In the genomic region with DNA sequence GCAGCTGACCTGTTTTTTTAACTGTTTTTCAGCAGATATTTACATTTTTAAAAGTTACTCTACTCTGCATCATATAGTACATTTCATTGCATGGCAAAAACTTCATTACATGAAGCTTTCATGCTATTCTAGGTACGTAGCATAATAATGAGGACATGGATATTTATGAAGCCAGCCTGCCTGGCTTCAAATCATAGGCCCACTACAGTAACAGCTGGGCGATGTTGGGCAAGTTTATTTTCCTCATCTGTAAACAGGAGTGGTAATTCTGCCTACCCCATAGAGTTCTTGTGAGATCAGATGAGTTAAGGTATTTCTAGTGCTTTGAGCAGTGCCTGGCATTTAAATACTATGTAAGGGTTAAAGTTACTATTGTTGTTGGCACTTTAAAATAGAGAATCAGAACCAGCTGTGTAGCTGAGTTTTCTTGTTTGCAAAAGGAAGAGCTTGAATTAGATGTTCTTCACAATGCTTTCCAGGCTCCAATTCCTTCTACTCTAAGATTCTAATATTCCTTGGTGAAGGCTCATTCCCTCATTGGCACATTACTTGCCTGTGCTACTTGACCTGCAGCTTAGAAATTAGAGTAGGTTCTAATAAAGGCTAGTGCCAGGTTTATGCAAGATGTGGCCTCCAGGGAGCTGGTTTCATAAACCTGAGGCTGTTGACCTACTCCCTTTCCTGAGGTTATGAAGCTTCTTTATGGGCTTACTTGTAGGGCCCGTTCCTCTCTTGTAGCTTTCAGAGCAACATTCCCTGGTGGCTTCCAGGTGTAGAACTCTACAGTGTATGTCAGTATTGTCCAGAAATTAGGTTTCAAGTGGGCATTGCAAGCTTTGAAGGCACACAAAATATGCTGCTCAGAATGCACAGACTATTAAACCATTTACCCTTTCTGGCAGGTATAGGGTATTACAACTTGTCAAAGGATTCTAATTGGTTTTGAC, we compare ENCODE assay signal across 29 cellular contexts. TPM values are rescaled to one million over a fixed set of nuclear protein-coding genes. Genes with fewer than 3 reads are reported as not detected.
DNase-seq lines count a peak whose midpoint lies in the region; ATAC-seq and TF ChIP-seq lines count a peak whose summit lies in the region.
"Had no signal": no experiment of that assay in that cellular context is flagged by ENCODE, and none has a peak within 500 bp of the region (broad histone marks: within the 10 kb centered on the region; RNA-seq: fewer than 3 reads in every experiment).

No MANE protein-coding gene starts in this region.

- no peak for TF ChIP-seq EP300 in sigmoid colon (IDR thresholded peaks at IDR 0.05)

- H3K27ac ChIP-seq in CD4-positive, CD25-positive, alpha-beta regulatory T cell (ENCODE audit: insufficient read depth, low read length, poor library complexity, severe bottlenecking), result peak overlapping the region; percentile 16
- H3K27ac ChIP-seq in osteoblast (ENCODE audit: low read depth, low read length) (no peak overlapping the region), sigmoid colon (no peak overlapping the region)
- H3K27ac ChIP-seq: cardiac muscle cell, ovary, right atrium auricular region, SJCRH30, transverse colon had no signal

- H3K9me3 Mint-ChIP-seq in CD4-positive, CD25-positive, alpha-beta regulatory T cell, result no peaks in the 10 kb centered on the region
- H3K9me3 Mint-ChIP-seq: activated CD8-positive, alpha-beta T cell treated with anti-CD3 and anti-CD28 coated beads for 36 hours; HFFc6; naive B cell had no signal

- TF ChIP-seq CTCF in GM12864 (IDR thresholded peaks at IDR 0.05; ENCODE audit: low read depth, low read length, missing control alignments) (peak; percentile 2), osteoblast (IDR thresholded peaks at IDR 0.05; ENCODE audit: extremely low read depth, low read depth, low read length) (no peak), sigmoid colon (IDR thresholded peaks at IDR 0.05) (no peak)

- H4K20me1 ChIP-seq in osteoblast (ENCODE audit: insufficient read depth, low read length), result peaks cover 29% of the 10 kb centered on the region

- WGBS in sigmoid colon, 2 donors, result 89 to 91% methylated on average over 3 of the region's 3 CpGs

- DNase-seq in CD4-positive, CD25-positive, alpha-beta regulatory T cell, result no peak
- DNase-seq in GM12864 (ENCODE audit: low read depth) (no peak), adipocyte (ENCODE audit: low read depth) (peak; percentile 60), left lobe of liver (ENCODE audit: low spot score) (no peak), ecto neural progenitor cell (ENCODE audit: low spot score) (no peak), osteoblast (ENCODE audit: insufficient read length, low spot score, missing footprints) (no peak), sigmoid colon (no peak)
- DNase-seq: activated CD8-positive, alpha-beta T cell treated with anti-CD3 and anti-CD28 coated beads for 36 hours; activated naive CD4-positive, alpha-beta T cell treated with Interleukin-2 at 50 U/mL for 16 hours; anterior cingulate cortex; dermis blood vessel endothelial cell; HFFc6; KG1; left colon; naive B cell; NCI-H2171; NCI-H524 treated with DMSO at 0.1 percent for 48 hours; ovary; SJCRH30; stimulated activated CD4-positive, alpha-beta T cell treated with anti-CD3 and anti-CD28 coated beads, Interleukin-12 subunit alpha, Interleukin-12 subunit beta, amount 100 ng/mL, for 4 hours; stimulated activated CD4-positive, alpha-beta T cell treated with anti-CD3 and anti-CD28 coated beads, Interleukin-4, amount 100 ng/mL, for 24 hours; stimulated activated naive CD8-positive, alpha-beta T cell treated with anti-CD3 and anti-CD28 coated beads, Interleukin-15, Interleukin-2, amounts not matched to agents 100 U/mL and 50 U/mL, for 24 hours; T-helper 1 cell; transverse colon had no signal

- peaks cover 28% of the 10 kb centered on the region for H3K4me1 ChIP-seq in CD4-positive, CD25-positive, alpha-beta regulatory T cell (ENCODE audit: control insufficient read depth, insufficient read depth, low read length, poor library complexity, severe bottlenecking)
- H3K4me1 ChIP-seq in adipocyte (ENCODE audit: control insufficient read depth, insufficient read depth, low read length), result peaks cover 27% of the 10 kb centered on the region
- peaks cover 9% of the 10 kb centered on the region for H3K4me1 ChIP-seq in osteoblast (ENCODE audit: insufficient read depth, low read length)
- peaks cover 0 to 25% (median 22%) of the 10 kb centered on the region in 4 donors for H3K4me1 ChIP-seq in sigmoid colon
- H3K4me1 ChIP-seq: SJCRH30 had no signal

- H3K9ac ChIP-seq in adipocyte (ENCODE audit: low read length), result no peak overlapping the region

- H2AFZ ChIP-seq in osteoblast (ENCODE audit: low read length), result no peak overlapping the region

- H3K27me3 Mint-ChIP-seq in CD4-positive, CD25-positive, alpha-beta regulatory T cell, result no peaks in the 10 kb centered on the region
- H3K27me3 Mint-ChIP-seq: activated CD8-positive, alpha-beta T cell treated with anti-CD3 and anti-CD28 coated beads for 36 hours; naive B cell had no signal

- peaks cover 8 to 77% (median 53%) of the 10 kb centered on the region in 4 donors for H3K4me1 Mint-ChIP-seq in CD4-positive, CD25-positive, alpha-beta regulatory T cell

- ATAC-seq in CD4-positive, CD25-positive, alpha-beta regulatory T cell (ENCODE audit: low read depth in 2 of 2), result no peak
- ATAC-seq in left lobe of liver (peak; percentile 58), GM18502 (IDR thresholded peaks at IDR 0.05; ENCODE audit: poor library complexity, unreplicated experiment) (no peak)
- ATAC-seq: activated CD4-positive, CD25-positive, alpha-beta regulatory T cell treated with anti-CD3 and anti-CD28 coated beads, Interleukin-2, amount 50 U/mL, for 24 hours; activated CD8-positive, alpha-beta T cell treated with anti-CD3 and anti-CD28 coated beads for 36 hours; left colon; stimulated activated naive CD8-positive, alpha-beta T cell treated with anti-CD3 and anti-CD28 coated beads, Interleukin-15, Interleukin-2, amounts not matched to agents 100 U/mL and 50 U/mL, for 24 hours had no signal

- H3K9me3 ChIP-seq in CD4-positive, CD25-positive, alpha-beta regulatory T cell (ENCODE audit: control insufficient read depth in 2 of 2, low read length in 2 of 2), result no peaks in the 10 kb centered on the region
- H3K9me3 ChIP-seq in adipocyte (ENCODE audit: control insufficient read depth, low read length) (no peaks in the 10 kb centered on the region), osteoblast (ENCODE audit: low read depth, low read length) (no peaks in the 10 kb centered on the region), sigmoid colon (no peaks in the 10 kb centered on the region)
- H3K9me3 ChIP-seq: ovary, right atrium auricular region, SJCRH30, transverse colon had no signal

- intact Hi-C loops in sigmoid colon (cut with DNase I), result no loop called here

- H3K4me2 ChIP-seq in osteoblast (ENCODE audit: insufficient read depth, low read length), result no peak overlapping the region

- peaks cover 40% of the 10 kb centered on the region for H3K36me3 Mint-ChIP-seq in CD4-positive, CD25-positive, alpha-beta regulatory T cell

- peaks cover 94% of the 10 kb centered on the region for H3K79me2 ChIP-seq in osteoblast (ENCODE audit: insufficient read depth, low read length)

- TF ChIP-seq POLR2A in sigmoid colon (IDR thresholded peaks at IDR 0.05), result no peak

- H3K4me3 Mint-ChIP-seq in CD4-positive, CD25-positive, alpha-beta regulatory T cell, result no peak overlapping the region
- H3K4me3 Mint-ChIP-seq: activated CD8-positive, alpha-beta T cell treated with anti-CD3 and anti-CD28 coated beads for 36 hours; HFFc6; naive B cell had no signal

- peaks cover 62% of the 10 kb centered on the region for H3K36me3 ChIP-seq in CD4-positive, CD25-positive, alpha-beta regulatory T cell (ENCODE audit: control insufficient read depth, insufficient read depth, low read length)
- H3K36me3 ChIP-seq in adipocyte (ENCODE audit: control insufficient read depth, insufficient read depth, low read length, severe bottlenecking) (peaks cover 67% of the 10 kb centered on the region), osteoblast (ENCODE audit: insufficient read depth, low read length) (peaks cover 58% of the 10 kb centered on the region), sigmoid colon (peaks cover 0 to 59% (median 8%) of the 10 kb centered on the region in 4 donors)
- H3K36me3 ChIP-seq: ovary had no signal

- peak overlapping the region in 2 of 3 donors; percentile 47 to 76 for H3K27ac Mint-ChIP-seq in CD4-positive, CD25-positive, alpha-beta regulatory T cell
- H3K27ac Mint-ChIP-seq: HFFc6 had no signal

- no peaks in the 10 kb centered on the region for H3K27me3 ChIP-seq in CD4-positive, CD25-positive, alpha-beta regulatory T cell (ENCODE audit: control insufficient read depth, insufficient read depth, low read length)
- no peaks in the 10 kb centered on the region for H3K27me3 ChIP-seq in adipocyte (replicated peaks; ENCODE audit: control insufficient read depth, insufficient read depth, low read length)
- no peaks in the 10 kb centered on the region for H3K27me3 ChIP-seq in osteoblast (ENCODE audit: insufficient read depth, low read length)
- H3K27me3 ChIP-seq in sigmoid colon, result no peaks in the 10 kb centered on the region
- H3K27me3 ChIP-seq: cardiac muscle cell, ovary, right atrium auricular region, SJCRH30, transverse colon had no signal

- no peak overlapping the region for H3K4me3 ChIP-seq in CD4-positive, CD25-positive, alpha-beta regulatory T cell (ENCODE audit: low read depth, low read length)
- H3K4me3 ChIP-seq in GM12864 (ENCODE audit: low read depth, low read length) (no peak overlapping the region), adipocyte (ENCODE audit: low read length) (peak overlapping the region; percentile 30), osteoblast (ENCODE audit: insufficient read depth, low read length) (no peak overlapping the region), sigmoid colon (no peak overlapping the region)
- H3K4me3 ChIP-seq: cardiac muscle cell, ovary, right atrium auricular region, SJCRH30, transverse colon had no signal

RNA-seq across cellular contexts. Expression of gene ANP32B, which starts 14.5 kb away (rescaled TPM):
- total RNA-seq in CD4-positive, CD25-positive, alpha-beta regulatory T cell, result 188 TPM
- 100 to 1,000 TPM in 1 of 4 donors, 10 to 100 TPM in 3; 83.6 to 101 (median 89.6) TPM for polyA plus RNA-seq in CD4-positive, CD25-positive, alpha-beta regulatory T cell
- total RNA-seq in left lobe of liver (29.0 TPM), osteoblast (12.7 and 13.8 TPM in 2 replicates), sigmoid colon (10 to 100 TPM; 31.4 to 66.7 (median 51.3) TPM)
- polyA plus RNA-seq in sigmoid colon, result 100 to 1,000 TPM; 160 to 217 (median 198) TPM

RNA-seq across cellular contexts. Expression of gene NANS, which starts 58.9 kb away (rescaled TPM):
- 51.4 TPM for total RNA-seq in CD4-positive, CD25-positive, alpha-beta regulatory T cell
- 10 to 100 TPM; 34.4 to 44.7 (median 36.4) TPM for polyA plus RNA-seq in CD4-positive, CD25-positive, alpha-beta regulatory T cell
- total RNA-seq in left lobe of liver (26.3 TPM), osteoblast (56.1 and 56.6 TPM in 2 replicates), sigmoid colon (10 to 100 TPM; 24.6 to 38.1 (median 28.4) TPM)
- polyA plus RNA-seq in sigmoid colon, result 100 to 1,000 TPM; 316 to 470 (median 434) TPM

RNA-seq across cellular contexts. Expression of gene HEMGN, which starts 59.6 kb away (rescaled TPM):
- 3.6 TPM for total RNA-seq in CD4-positive, CD25-positive, alpha-beta regulatory T cell
- 1 to 10 TPM; 1.7 to 7.0 (median 4.7) TPM for polyA plus RNA-seq in CD4-positive, CD25-positive, alpha-beta regulatory T cell
- total RNA-seq in left lobe of liver, result 0.33 TPM
- not detected in 2 replicates for total RNA-seq in osteoblast
- not detected for total RNA-seq in sigmoid colon
- polyA plus RNA-seq in sigmoid colon, result under 1 TPM in 1 of 3 donors, not detected in 2; 0.25 TPM
- total RNA-seq: cardiac muscle cell, dermis blood vessel endothelial cell, fibroblast of villous mesenchyme, HFFc6, left colon, SJCRH30, transverse colon had no signal
- polyA plus RNA-seq: cardiac muscle cell, ovary had no signal
